Comparison of ENCODE assay signal across 8 cellular contexts in genomic region chr1:200558866-200559459, GRCh38.
DNase-seq lines count a peak whose midpoint lies in the region; ATAC-seq, FAIRE-seq and TF ChIP-seq lines count a peak whose summit lies in the region.

No MANE protein-coding gene starts in this region.

- H3K4me1 ChIP-seq in foreskin keratinocyte: peaks cover 6% of the 10 kb centered on the region

- no peak overlapping the region for H3K27ac Mint-ChIP-seq in stimulated activated naive CD8-positive, alpha-beta T cell treated with anti-CD3 and anti-CD28 coated beads, Interleukin-15, amount 100 ng/mL, for 72 hours

- no peaks in the 10 kb centered on the region for H3K27me3 Mint-ChIP-seq in stimulated activated naive CD8-positive, alpha-beta T cell treated with anti-CD3 and anti-CD28 coated beads, Interleukin-15, amount 100 ng/mL, for 72 hours

- no peaks in the 10 kb centered on the region for H3K27me3 ChIP-seq in foreskin keratinocyte

- intact Hi-C loops in sciatic nerve (cut with DNase I): no loop called here

- peak; percentile 57 for ATAC-seq in stimulated activated naive CD8-positive, alpha-beta T cell treated with anti-CD3 and anti-CD28 coated beads, Interleukin-15, amount 100 ng/mL, for 72 hours
- ATAC-seq in stimulated activated naive CD8-positive, alpha-beta T cell treated with anti-CD3 and anti-CD28 coated beads, Interleukin-15, Interleukin-2, amounts not matched to agents 100 U/mL and 50 U/mL, for 24 hours: no peak
- peak; percentile 55 for ATAC-seq in foreskin keratinocyte
- peak; percentile 62 for ATAC-seq in sciatic nerve
- ATAC-seq in GM19023 (IDR thresholded peaks at IDR 0.05; ENCODE audit: unreplicated experiment): no peak
- ATAC-seq in HG02623 (IDR thresholded peaks at IDR 0.05; ENCODE audit: unreplicated experiment): no peak

- no peak overlapping the region for H3K27ac ChIP-seq in foreskin keratinocyte

- no peak overlapping the region for H3K4me3 Mint-ChIP-seq in stimulated activated naive CD8-positive, alpha-beta T cell treated with anti-CD3 and anti-CD28 coated beads, Interleukin-15, amount 100 ng/mL, for 72 hours

- peak; percentile 98 for FAIRE-seq in TTC549 (lab: Jason Lieb, UNC)

- H3K9me3 Mint-ChIP-seq in stimulated activated naive CD8-positive, alpha-beta T cell treated with anti-CD3 and anti-CD28 coated beads, Interleukin-15, amount 100 ng/mL, for 72 hours: no peaks in the 10 kb centered on the region

- DNase-seq in stimulated activated naive CD8-positive, alpha-beta T cell treated with anti-CD3 and anti-CD28 coated beads, Interleukin-15, amount 100 ng/mL, for 72 hours: no peak
- DNase-seq in stimulated activated naive CD8-positive, alpha-beta T cell treated with anti-CD3 and anti-CD28 coated beads, Interleukin-15, Interleukin-2, amounts not matched to agents 100 U/mL and 50 U/mL, for 24 hours: no peak
- DNase-seq in KBM-7 (peak; percentile 55), foreskin keratinocyte (peak in 1 of 2 donors; percentile 47), sciatic nerve (ENCODE audit: low spot score) (no peak)

- peaks cover 10% of the 10 kb centered on the region for H3K4me1 Mint-ChIP-seq in stimulated activated naive CD8-positive, alpha-beta T cell treated with anti-CD3 and anti-CD28 coated beads, Interleukin-15, amount 100 ng/mL, for 72 hours

- in situ Hi-C loops in KBM-7 (cut with MboI; ENCODE audit: low pct_unique_long_range_greater_than_20kb, low sequenced_read_pairs): no loop called here

- TF ChIP-seq CTCF in foreskin keratinocyte (conservative IDR thresholded peaks at IDR 0.05): peak; percentile 77

Comparison
In these comparisons a context has a peak if more than half of its experiments do, and no peak if none do; other contexts are left out.
1. ATAC-seq: peak in stimulated activated naive CD8-positive, alpha-beta T cell treated with anti-CD3 and anti-CD28 coated beads, Interleukin-15, amount 100 ng/mL, for 72 hours (single experiment), foreskin keratinocyte (single experiment) and sciatic nerve (single experiment); none in stimulated activated naive CD8-positive, alpha-beta T cell treated with anti-CD3 and anti-CD28 coated beads, Interleukin-15, Interleukin-2, amounts not matched to agents 100 U/mL and 50 U/mL, for 24 hours (single experiment), GM19023 (single experiment) and HG02623 (single experiment).